Comparison of ENCODE assay signal across 14 cellular contexts in genomic region chr20:6164421-6165341, GRCh38. TPM values are rescaled to one million over a fixed set of nuclear protein-coding genes. Genes with fewer than 3 reads are reported as not detected.
DNase-seq lines count a peak whose midpoint lies in the region; ATAC-seq and TF ChIP-seq lines count a peak whose summit lies in the region.
"Had no signal": no experiment of that assay in that cellular context is flagged by ENCODE, and none has a peak within 500 bp of the region (broad histone marks: within the 10 kb centered on the region; RNA-seq: fewer than 3 reads in every experiment).

No MANE protein-coding gene starts in this region.

- peaks cover 8 to 27% of the 10 kb centered on the region in 2 donors for H3K27me3 Mint-ChIP-seq in CD8-positive, alpha-beta memory T cell
- H3K27me3 Mint-ChIP-seq: activated CD4-positive, alpha-beta memory T cell treated with anti-CD3 and anti-CD28 coated beads for 36 hours had no signal

- H3K9me3 Mint-ChIP-seq in CD8-positive, alpha-beta memory T cell: peaks cover 0 to 4% (median 2%) of the 10 kb centered on the region in 5 donors
- H3K9me3 Mint-ChIP-seq: activated CD4-positive, alpha-beta memory T cell treated with anti-CD3 and anti-CD28 coated beads for 36 hours; HFFc6 had no signal

- no peak for TF ChIP-seq CTCF in cardiac muscle cell (IDR thresholded peaks at IDR 0.05; ENCODE audit: low read depth, low read length)
- no peak for TF ChIP-seq CTCF in gastrocnemius medialis (IDR thresholded peaks at IDR 0.05 in 4 of 5, conservative IDR thresholded peaks at IDR 0.05 in 1 of 5)
- no peak for TF ChIP-seq CTCF in lower leg skin (IDR thresholded peaks at IDR 0.05)

- H3K4me1 Mint-ChIP-seq in CD8-positive, alpha-beta memory T cell: no peaks in the 10 kb centered on the region

- CTCF ChIA-PET in CD8-positive, alpha-beta memory T cell (lab: Charles Lee): no interaction called here

- no peak overlapping the region for H3K4me3 Mint-ChIP-seq in CD8-positive, alpha-beta memory T cell
- H3K4me3 Mint-ChIP-seq: activated CD4-positive, alpha-beta memory T cell treated with anti-CD3 and anti-CD28 coated beads for 36 hours; HFFc6 had no signal

- POLR2A ChIA-PET in CD8-positive, alpha-beta memory T cell (lab: Charles Lee): no interaction called here

- H3K27ac ChIP-seq in cardiac muscle cell (no peak overlapping the region), gastrocnemius medialis (peak overlapping the region; percentile 22 to 35 (median 29))
- no peak overlapping the region for H3K27ac ChIP-seq in CD8-positive, alpha-beta memory T cell (ENCODE audit: low read depth, low read length)
- H3K27ac ChIP-seq: Peyer's patch, upper lobe of right lung had no signal

- no peaks in the 10 kb centered on the region for H3K36me3 Mint-ChIP-seq in CD8-positive, alpha-beta memory T cell
- H3K36me3 Mint-ChIP-seq: activated CD4-positive, alpha-beta memory T cell treated with anti-CD3 and anti-CD28 coated beads for 36 hours had no signal

- no peak overlapping the region for H3K27ac Mint-ChIP-seq in CD8-positive, alpha-beta memory T cell
- H3K27ac Mint-ChIP-seq: activated CD4-positive, alpha-beta memory T cell treated with anti-CD3 and anti-CD28 coated beads for 36 hours; HFFc6 had no signal

- no peaks in the 10 kb centered on the region for H3K9me3 ChIP-seq in cardiac muscle cell (ENCODE audit: low read depth)
- H3K9me3 ChIP-seq in gastrocnemius medialis: no peaks in the 10 kb centered on the region
- no peaks in the 10 kb centered on the region for H3K9me3 ChIP-seq in CD8-positive, alpha-beta memory T cell (ENCODE audit: low read length)
- H3K9me3 ChIP-seq: Peyer's patch, upper lobe of right lung had no signal

- DNase-seq in NCI-H1417 (lab: John Stamatoyannopoulos, UW) (peak in 2 of 3 experiments; percentile 26 to 66), NCI-H1417 treated with DMSO at 0.1 percent for 48 hours (lab: John Stamatoyannopoulos, UW) (no peak), RPMI7951 (ENCODE audit: low read depth) (peak; percentile 23), cardiac muscle cell (ENCODE audit: low read depth in 1 of 2, low spot score in 1 of 2) (peak; percentile 7 to 50), gastrocnemius medialis (peak; percentile 20 to 41), lower leg skin (ENCODE audit: low spot score in 2 of 2) (no peak), foreskin melanocyte (no peak)
- no peak for DNase-seq in CD8-positive, alpha-beta memory T cell
- DNase-seq: activated CD4-positive, alpha-beta memory T cell treated with anti-CD3 and anti-CD28 coated beads for 36 hours; HFFc6; islet precursor cell; NCI-H187 treated with DMSO at 0.1 percent for 48 hours; Peyer's patch; upper lobe of right lung had no signal

- H3K27me3 ChIP-seq in cardiac muscle cell (no peaks in the 10 kb centered on the region), gastrocnemius medialis (no peaks in the 10 kb centered on the region)
- H3K27me3 ChIP-seq in CD8-positive, alpha-beta memory T cell (ENCODE audit: insufficient read depth, low read length, poor library complexity, severe bottlenecking): no peaks in the 10 kb centered on the region
- H3K27me3 ChIP-seq: Peyer's patch, upper lobe of right lung had no signal

- H3K4me1 ChIP-seq in cardiac muscle cell (ENCODE audit: low read depth) (peaks cover 21% of the 10 kb centered on the region), gastrocnemius medialis (peaks cover 0 to 12% of the 10 kb centered on the region in 2 donors)
- no peaks in the 10 kb centered on the region for H3K4me1 ChIP-seq in CD8-positive, alpha-beta memory T cell (ENCODE audit: insufficient read depth, low read length)
- H3K4me1 ChIP-seq: Peyer's patch had no signal

- TF ChIP-seq POLR2A in gastrocnemius medialis (IDR thresholded peaks at IDR 0.05) (no peak), lower leg skin (IDR thresholded peaks at IDR 0.05) (no peak)

- no peaks in the 10 kb centered on the region for H3K36me3 ChIP-seq in cardiac muscle cell
- H3K36me3 ChIP-seq in gastrocnemius medialis: no peaks in the 10 kb centered on the region
- H3K36me3 ChIP-seq in CD8-positive, alpha-beta memory T cell (ENCODE audit: insufficient read depth, low read length): no peaks in the 10 kb centered on the region
- H3K36me3 ChIP-seq: Peyer's patch, upper lobe of right lung had no signal

- intact Hi-C loops in gastrocnemius medialis (cut with DNase I; ENCODE audit: low total_unique reads): no loop called here
- intact Hi-C loops in lower leg skin (cut with DNase I; ENCODE audit: low total_unique reads): no loop called here

- H3K4me3 ChIP-seq in cardiac muscle cell: no peak overlapping the region
- peak overlapping the region in 1 of 4 donors; percentile 0 for H3K4me3 ChIP-seq in gastrocnemius medialis
- H3K4me3 ChIP-seq in lower leg skin (ENCODE audit: low read depth, poor library complexity, severe bottlenecking): no peak overlapping the region
- no peak overlapping the region for H3K4me3 ChIP-seq in CD8-positive, alpha-beta memory T cell (ENCODE audit: low read length)
- H3K4me3 ChIP-seq: Peyer's patch, upper lobe of right lung had no signal

- in situ Hi-C loops in gastrocnemius medialis (cut with MboI; ENCODE audit: low sequenced_read_pairs in 4 of 4): no loop called here

- 31 to 38% methylated on average over 10 of the region's 10 CpGs for WGBS in lower leg skin, 2 donors

- ATAC-seq in gastrocnemius medialis: peak; percentile 71 to 82
- ATAC-seq: upper lobe of right lung had no signal

RNA-seq across cellular contexts. Expression of gene FERMT1, which starts 41.9 kb away (rescaled TPM):
- total RNA-seq in RPMI7951 (2014; rRNA removed; shearing (Covaris generic)): 5.7 and 6.4 TPM in 2 replicates
- total RNA-seq in cardiac muscle cell: 9.3 and 15.2 TPM in 2 replicates
- 9.6 and 10.5 TPM in 2 replicates for polyA plus RNA-seq in cardiac muscle cell
- total RNA-seq in gastrocnemius medialis: under 1 TPM in 2 of 4 donors, not detected in 2; 0.09 to 0.36 TPM
- total RNA-seq in lower leg skin: 10 to 100 TPM; 24.2 to 33.0 (median 27.8) TPM
- total RNA-seq in CD8-positive, alpha-beta memory T cell: under 1 TPM; 0.22 to 0.26 TPM
- not detected for polyA plus RNA-seq in CD8-positive, alpha-beta memory T cell

Comparison
In these comparisons a context has a peak if more than half of its experiments do, and no peak if none do; other contexts are left out.
1. DNase-seq: peak in NCI-H1417 (2 of 3), RPMI7951 (single experiment), cardiac muscle cell (2 of 2) and gastrocnemius medialis (2 of 2); none in NCI-H1417 treated with DMSO at 0.1 percent for 48 hours (single experiment), lower leg skin (0 of 2), CD8-positive, alpha-beta memory T cell (0 of 5) and foreskin melanocyte (single experiment).
2. H3K27ac ChIP-seq: peak in gastrocnemius medialis (4 of 4); none in cardiac muscle cell (single experiment) and CD8-positive, alpha-beta memory T cell (single experiment).